1 cellular context compared by ENCODE assay signal in the genomic region with DNA sequence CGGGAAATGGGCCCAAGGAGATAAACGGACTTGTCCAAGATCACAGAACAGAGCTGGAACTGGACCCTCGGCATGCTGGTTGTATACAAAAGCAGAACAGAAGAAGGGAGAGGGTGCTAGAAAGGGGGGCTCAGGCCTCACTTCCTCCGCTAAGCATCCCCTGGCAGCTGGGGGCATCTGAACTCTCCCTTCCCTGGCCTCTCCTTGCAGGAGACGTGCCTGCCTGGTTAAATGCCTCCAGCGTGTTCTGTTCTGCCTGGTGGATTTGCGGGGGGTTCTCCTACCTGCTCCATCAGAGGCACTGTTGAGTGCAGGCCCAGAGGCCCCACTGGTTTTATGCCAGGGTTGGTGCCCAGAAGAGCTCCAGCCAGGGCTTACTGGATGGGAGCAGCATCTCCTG.
TF ChIP-seq lines count a peak whose summit lies in the region.

No MANE protein-coding gene starts in this region.

TF ChIP-seq in SK-N-SH treated with all-trans-retinoic acid at 6 μM for 48 hours, 23 proteins besides CTCF, POLR2A, EP300 and RAD21 (continued from another document):
- TF ChIP-seq, protein P1, sequence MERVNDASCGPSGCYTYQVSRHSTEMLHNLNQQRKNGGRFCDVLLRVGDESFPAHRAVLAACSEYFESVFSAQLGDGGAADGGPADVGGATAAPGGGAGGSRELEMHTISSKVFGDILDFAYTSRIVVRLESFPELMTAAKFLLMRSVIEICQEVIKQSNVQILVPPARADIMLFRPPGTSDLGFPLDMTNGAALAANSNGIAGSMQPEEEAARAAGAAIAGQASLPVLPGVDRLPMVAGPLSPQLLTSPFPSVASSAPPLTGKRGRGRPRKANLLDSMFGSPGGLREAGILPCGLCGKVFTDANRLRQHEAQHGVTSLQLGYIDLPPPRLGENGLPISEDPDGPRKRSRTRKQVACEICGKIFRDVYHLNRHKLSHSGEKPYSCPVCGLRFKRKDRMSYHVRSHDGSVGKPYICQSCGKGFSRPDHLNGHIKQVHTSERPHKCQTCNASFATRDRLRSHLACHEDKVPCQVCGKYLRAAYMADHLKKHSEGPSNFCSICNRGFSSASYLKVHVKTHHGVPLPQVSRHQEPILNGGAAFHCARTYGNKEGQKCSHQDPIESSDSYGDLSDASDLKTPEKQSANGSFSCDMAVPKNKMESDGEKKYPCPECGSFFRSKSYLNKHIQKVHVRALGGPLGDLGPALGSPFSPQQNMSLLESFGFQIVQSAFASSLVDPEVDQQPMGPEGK (CRISPR knock-in tag; IDR thresholded peaks at IDR 0.05; ENCODE audit: borderline replicate concordance) = no peak
